Comparison of ENCODE assay signal across 25 cellular contexts in genomic region chr11:118536726-118537125, GRCh38. TPM values are rescaled to one million over a fixed set of nuclear protein-coding genes. Genes with fewer than 3 reads are reported as not detected.
DNase-seq lines count a peak whose midpoint lies in the region; TF ChIP-seq lines count a peak whose summit lies in the region.
"Had no signal": no experiment of that assay in that cellular context is flagged by ENCODE, and none has a peak within 500 bp of the region (broad histone marks: within the 10 kb centered on the region; RNA-seq: fewer than 3 reads in every experiment).

No MANE protein-coding gene starts in this region.

- no peak overlapping the region for H4K91ac ChIP-seq in mesenchymal stem cell (ENCODE audit: low read length)

- no peaks in the 10 kb centered on the region for H3K27me3 ChIP-seq in adrenal gland
- H3K27me3 ChIP-seq in mesenchymal stem cell (ENCODE audit: control insufficient read depth in 1 of 2, insufficient read depth in 1 of 2, low read length in 2 of 2), result no peaks in the 10 kb centered on the region
- H3K27me3 ChIP-seq: dorsolateral prefrontal cortex, heart right ventricle, left lung, MG63, ovary, right atrium auricular region, tibial artery had no signal

- 76 to 87% (median 80%) methylated on average over 5 of the region's 5 CpGs for WGBS in adrenal gland, 4 donors
- 97% methylated on average over 5 of the region's 5 CpGs for WGBS in mesenchymal stem cell

- intact Hi-C loops in adrenal gland (cut with DNase I), result no loop called here

- H3K18ac ChIP-seq in mesenchymal stem cell (ENCODE audit: low read depth in 1 of 2, low read length in 2 of 2), result no peak overlapping the region

- H4K8ac ChIP-seq in mesenchymal stem cell (ENCODE audit: low read length), result no peak overlapping the region

- H2BK120ac ChIP-seq in mesenchymal stem cell (ENCODE audit: low read depth, low read length), result no peak overlapping the region

- TF ChIP-seq CTCF in adrenal gland (IDR thresholded peaks at IDR 0.05), result no peak

- H3K4me2 ChIP-seq in mesenchymal stem cell (ENCODE audit: low read length, poor library complexity, severe bottlenecking), result no peak overlapping the region

- no peak overlapping the region for H2BK5ac ChIP-seq in mesenchymal stem cell (ENCODE audit: low read depth, low read length, poor library complexity, severe bottlenecking)

- no peak overlapping the region for H3K4ac ChIP-seq in mesenchymal stem cell (ENCODE audit: low read depth in 1 of 2, low read length in 2 of 2)

- H3K23ac ChIP-seq in mesenchymal stem cell (ENCODE audit: low read length in 2 of 2), result no peak overlapping the region

- H2BK15ac ChIP-seq in mesenchymal stem cell (ENCODE audit: low read depth, poor library complexity, severe bottlenecking), result no peak overlapping the region

- H3K79me1 ChIP-seq in mesenchymal stem cell (replicated peaks; ENCODE audit: low read length, poor library complexity, severe bottlenecking), result peaks cover 15% of the 10 kb centered on the region

- H3K9me3 ChIP-seq in adrenal gland (replicated peaks in 1 of 3) (no peaks in the 10 kb centered on the region), mesenchymal stem cell (ENCODE audit: control insufficient read depth, low read length) (no peaks in the 10 kb centered on the region)
- H3K9me3 ChIP-seq: heart right ventricle, left lung, MG63, ovary, right atrium auricular region, tibial artery had no signal

- H2AK5ac ChIP-seq in mesenchymal stem cell (ENCODE audit: low read length, severe bottlenecking), result no peak overlapping the region

- H3K9ac ChIP-seq in mesenchymal stem cell (ENCODE audit: low read length), result no peak overlapping the region

- TF ChIP-seq POLR2A in adrenal gland (IDR thresholded peaks at IDR 0.05), result no peak

- DNase-seq in NOMO-1 treated with DMSO at 0.1 percent for 48 hours (lab: John Stamatoyannopoulos, UW; ENCODE audit: unreplicated experiment) (peak; percentile 4), NOMO-1 (lab: John Stamatoyannopoulos, UW; ENCODE audit: unreplicated experiment in 2 of 2) (no peak), adrenal gland (peak; percentile 54 to 83 (median 78)), mesenchymal stem cell (peak; percentile 29), islet precursor cell (no peak), retina (no peak)
- DNase-seq: activated CD4-positive, CD25-positive, alpha-beta regulatory T cell; activated naive CD4-positive, alpha-beta T cell treated with anti-CD3 and anti-CD28 coated beads for 36 hours; activated T-cell treated with anti-CD3 and anti-CD28 coated beads, Interleukin-2, amount 50 U/mL, for 48 hours; CD4-positive, alpha-beta T cell; DMS 273 treated with DMSO at 0.1 percent for 48 hours; dorsolateral prefrontal cortex; H7; heart right ventricle; left lung; MG63; NCI-H1694; NCI-H2171 treated with DMSO at 0.1 percent for 48 hours; ovary; stimulated activated naive CD8-positive, alpha-beta T cell treated with anti-CD3 and anti-CD28 coated beads, Interleukin-15, amount 100 ng/mL, for 72 hours; SW 1271; tibial artery had no signal

- H3K14ac ChIP-seq in mesenchymal stem cell (ENCODE audit: low read length in 2 of 2), result no peak overlapping the region

- H3K36me3 ChIP-seq in adrenal gland (replicated peaks in 1 of 2) (no peaks in the 10 kb centered on the region), mesenchymal stem cell (ENCODE audit: control insufficient read depth in 1 of 2, insufficient read depth in 2 of 2, low read depth in 1 of 2, low read length in 2 of 2) (peaks cover 3 to 39% of the 10 kb centered on the region in 2 experiments)
- H3K36me3 ChIP-seq: MG63, ovary, right atrium auricular region had no signal

- H3K4me1 ChIP-seq in adrenal gland (replicated peaks in 1 of 2) (peaks cover 5 to 15% of the 10 kb centered on the region in 2 donors), mesenchymal stem cell (ENCODE audit: control insufficient read depth, insufficient read depth, low read depth, low read length) (peaks cover 12% of the 10 kb centered on the region)

- H3K4me3 ChIP-seq in adrenal gland (no peak overlapping the region), mesenchymal stem cell (ENCODE audit: insufficient read depth in 1 of 2, low read depth in 1 of 2, low read length in 2 of 2) (no peak overlapping the region)
- H3K4me3 ChIP-seq: dorsolateral prefrontal cortex, heart right ventricle, left lung, MG63, ovary, right atrium auricular region, tibial artery had no signal

- no peak overlapping the region for H2BK12ac ChIP-seq in mesenchymal stem cell (ENCODE audit: low read length in 2 of 2)

- H2AFZ ChIP-seq in mesenchymal stem cell (ENCODE audit: low read depth, low read length), result no peak overlapping the region

- H3K27ac ChIP-seq in adrenal gland (peak overlapping the region in 2 of 5 donors; percentile 70 to 73), mesenchymal stem cell (ENCODE audit: low read length, poor library complexity, severe bottlenecking) (no peak overlapping the region)
- H3K27ac ChIP-seq: 22Rv1, dorsolateral prefrontal cortex, heart right ventricle, left lung, ovary, right atrium auricular region, tibial artery had no signal

RNA-seq across cellular contexts. Expression of gene TMEM25, which starts 5.7 kb away (rescaled TPM):
- 100 to 1,000 TPM in 1 of 8 donors, 10 to 100 TPM in 7; 31.0 to 113 (median 64.5) TPM for total RNA-seq in adrenal gland
- 10 to 100 TPM; 31.4 to 42.6 (median 39.5) TPM for polyA plus RNA-seq in adrenal gland
- polyA plus RNA-seq in mesenchymal stem cell (2013, experiment 1 of 2), result 17.2 TPM
- 17.5 TPM for polyA plus RNA-seq in mesenchymal stem cell (2013, experiment 2 of 2)

RNA-seq across cellular contexts. Expression of gene TTC36, which starts 9.5 kb away (rescaled TPM):
- total RNA-seq in adrenal gland, result 1 to 10 TPM in 6 of 8 donors, under 1 TPM in 1, not detected in 1; 0.79 to 7.9 (median 3.4) TPM
- polyA plus RNA-seq in adrenal gland, result 1 to 10 TPM in 1 of 3 donors, under 1 TPM in 1, not detected in 1; 0.80 to 5.5 TPM
- polyA plus RNA-seq in mesenchymal stem cell (2013, experiment 1 of 2), result 0.19 TPM
- polyA plus RNA-seq in mesenchymal stem cell (2013, experiment 2 of 2), result 0.16 TPM
- total RNA-seq: activated naive CD4-positive, alpha-beta T cell treated with anti-CD3 and anti-CD28 coated beads for 36 hours; H7 had no signal
- polyA plus RNA-seq: endothelial cell of umbilical vein had no signal

RNA-seq across cellular contexts. Expression of gene IFT46, which starts 29.0 kb away (rescaled TPM):
- 10 to 100 TPM; 13.8 to 43.6 (median 25.7) TPM for total RNA-seq in adrenal gland
- polyA plus RNA-seq in adrenal gland, result 10 to 100 TPM; 29.6 to 39.9 (median 31.4) TPM
- polyA plus RNA-seq in mesenchymal stem cell (2013, experiment 1 of 2), result 19.2 TPM
- polyA plus RNA-seq in mesenchymal stem cell (2013, experiment 2 of 2), result 18.5 TPM

RNA-seq across cellular contexts. Expression of gene ARCN1, which starts 35.5 kb away (rescaled TPM):
- 100 to 1,000 TPM in 4 of 8 donors, 10 to 100 TPM in 4; 81.9 to 254 (median 105) TPM for total RNA-seq in adrenal gland
- polyA plus RNA-seq in adrenal gland, result 100 to 1,000 TPM in 1 of 3 donors, 10 to 100 TPM in 2; 42.6 to 274 (median 54.5) TPM
- polyA plus RNA-seq in mesenchymal stem cell (2013, experiment 1 of 2), result 251 TPM
- polyA plus RNA-seq in mesenchymal stem cell (2013, experiment 2 of 2), result 261 TPM

Comparison
In these comparisons a context has a peak if more than half of its experiments do, and no peak if none do; other contexts are left out.
1. DNase-seq: peak in NOMO-1 treated with DMSO at 0.1 percent for 48 hours (single experiment), adrenal gland (7 of 7) and mesenchymal stem cell (single experiment); none in NOMO-1 (0 of 2), islet precursor cell (single experiment) and retina (single experiment).